8 cellular contexts compared by ENCODE assay signal in the genomic region with DNA sequence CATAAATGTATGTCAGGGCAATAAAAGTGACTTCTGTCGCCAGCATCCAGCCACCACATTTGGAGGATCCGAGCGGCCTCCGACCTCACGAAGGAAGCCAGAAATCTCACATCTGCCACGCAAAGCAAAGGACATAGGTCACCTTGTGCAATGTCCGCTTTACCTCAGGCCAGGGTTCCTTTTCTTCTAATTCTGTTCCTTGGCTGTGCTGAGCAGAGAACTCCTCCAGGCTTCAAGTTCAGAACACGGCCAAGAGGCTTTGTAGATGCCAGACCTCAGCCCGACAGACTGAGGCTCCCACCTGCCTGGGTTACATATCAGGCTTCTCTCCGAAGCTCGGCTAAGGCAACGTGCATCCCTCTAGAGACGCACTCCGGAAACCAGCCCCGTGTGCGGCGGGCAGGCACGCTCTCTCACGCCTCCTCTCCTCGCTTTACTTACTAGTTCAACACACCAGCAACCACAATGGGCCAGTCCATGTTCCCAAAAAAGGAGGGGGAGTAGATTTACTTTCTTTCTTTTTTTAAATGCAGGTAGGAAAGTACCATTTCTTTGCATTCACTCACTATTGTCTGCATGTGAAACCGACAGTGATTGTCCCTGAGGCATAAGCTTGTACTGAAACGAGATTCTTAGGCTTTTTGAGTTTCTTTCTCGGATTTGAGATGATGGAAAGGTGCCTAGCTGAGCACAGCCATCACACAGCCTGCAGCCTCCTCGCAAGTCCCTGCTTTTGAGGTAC.
DNase-seq lines count a peak whose midpoint lies in the region; ATAC-seq and TF ChIP-seq lines count a peak whose summit lies in the region.

No MANE protein-coding gene starts in this region.

- no peaks in the 10 kb centered on the region for H3K9me3 Mint-ChIP-seq in activated T-helper 1 cell treated with anti-CD3 and anti-CD28 coated beads, Interleukin-12 subunit alpha, Interleukin-12 subunit beta, Interleukin-2, Interleukin-4 antibody, amounts not matched to agents 30 ng/mL and 10 ng/mL and 1 ng/mL, durations not matched to agents 14 hours and 24 hours and 36 hours
- no peaks in the 10 kb centered on the region for H3K9me3 Mint-ChIP-seq in neural progenitor cell

- peak overlapping the region; percentile 65 for H3K27ac ChIP-seq in OCI-LY3 (ENCODE audit: low read length)
- peak overlapping the region; percentile 30 for H3K27ac ChIP-seq in neural progenitor cell
- peak overlapping the region; percentile 38 for H3K27ac ChIP-seq in stomach smooth muscle (ENCODE audit: low read length)

- peak; percentile 94 for ATAC-seq in GM19468 (IDR thresholded peaks at IDR 0.05; ENCODE audit: extremely low read depth, unreplicated experiment)

- H3K4me1 Mint-ChIP-seq in activated T-helper 1 cell treated with anti-CD3 and anti-CD28 coated beads, Interleukin-12 subunit alpha, Interleukin-12 subunit beta, Interleukin-2, Interleukin-4 antibody, amounts not matched to agents 30 ng/mL and 10 ng/mL and 1 ng/mL, durations not matched to agents 14 hours and 24 hours and 36 hours (ENCODE audit: low read depth): peaks cover 58% of the 10 kb centered on the region
- H3K4me1 Mint-ChIP-seq in neural progenitor cell: peaks cover 43% of the 10 kb centered on the region

- H3K9ac ChIP-seq in OCI-LY3 (ENCODE audit: low read length) (peak overlapping the region; percentile 72), neural progenitor cell (no peak overlapping the region), stomach smooth muscle (ENCODE audit: low read length in 2 of 2) (peak overlapping the region; percentile 53 to 75)

- peak overlapping the region; percentile 88 for H2AFZ ChIP-seq in OCI-LY3 (ENCODE audit: low read depth, low read length)
- peak overlapping the region; percentile 96 for H2AFZ ChIP-seq in neural progenitor cell (replicated peaks)

- H3K27me3 Mint-ChIP-seq in activated T-helper 1 cell treated with anti-CD3 and anti-CD28 coated beads, Interleukin-12 subunit alpha, Interleukin-12 subunit beta, Interleukin-2, Interleukin-4 antibody, amounts not matched to agents 30 ng/mL and 10 ng/mL and 1 ng/mL, durations not matched to agents 14 hours and 24 hours and 36 hours (ENCODE audit: insufficient read depth): peaks cover 2% of the 10 kb centered on the region
- peaks cover 2% of the 10 kb centered on the region for H3K27me3 Mint-ChIP-seq in neural progenitor cell (ENCODE audit: insufficient read depth, low read depth)

- peaks cover 19% of the 10 kb centered on the region for H3F3A ChIP-seq in neural progenitor cell (ENCODE audit: low read depth)

- peaks cover 7% of the 10 kb centered on the region for H3K36me3 Mint-ChIP-seq in activated T-helper 1 cell treated with anti-CD3 and anti-CD28 coated beads, Interleukin-12 subunit alpha, Interleukin-12 subunit beta, Interleukin-2, Interleukin-4 antibody, amounts not matched to agents 30 ng/mL and 10 ng/mL and 1 ng/mL, durations not matched to agents 14 hours and 24 hours and 36 hours (ENCODE audit: low read depth)
- peaks cover 2% of the 10 kb centered on the region for H3K36me3 Mint-ChIP-seq in neural progenitor cell

- TF ChIP-seq CTCF in OCI-LY3 (IDR thresholded peaks at IDR 0.05; ENCODE audit: low read depth, low read length): no peak
- no peak for TF ChIP-seq CTCF in fibroblast of the aortic adventitia (IDR thresholded peaks at IDR 0.05; ENCODE audit: insufficient read depth, low read length)
- no peak for TF ChIP-seq CTCF in neural progenitor cell (IDR thresholded peaks at IDR 0.05)

- H3K36me3 ChIP-seq in OCI-LY3 (replicated peaks; ENCODE audit: low read depth, low read length): no peaks in the 10 kb centered on the region
- no peaks in the 10 kb centered on the region for H3K36me3 ChIP-seq in neural progenitor cell
- no peaks in the 10 kb centered on the region for H3K36me3 ChIP-seq in stomach smooth muscle (ENCODE audit: control insufficient read depth in 2 of 2, insufficient read depth in 2 of 2, low read length in 2 of 2)

- peak overlapping the region; percentile 92 for H3K27ac Mint-ChIP-seq in activated T-helper 1 cell treated with anti-CD3 and anti-CD28 coated beads, Interleukin-12 subunit alpha, Interleukin-12 subunit beta, Interleukin-2, Interleukin-4 antibody, amounts not matched to agents 30 ng/mL and 10 ng/mL and 1 ng/mL, durations not matched to agents 14 hours and 24 hours and 36 hours
- peak overlapping the region; percentile 98 for H3K27ac Mint-ChIP-seq in neural progenitor cell

- H3K4me3 ChIP-seq in OCI-LY3 (ENCODE audit: low read length) (peak overlapping the region; percentile 90), fibroblast of the aortic adventitia (ENCODE audit: low read depth, low read length) (peak overlapping the region; percentile 56), neural progenitor cell (peak overlapping the region; percentile 54), stomach smooth muscle (ENCODE audit: low read length in 2 of 2) (peak overlapping the region; percentile 15 to 76)

- H3K9me3 ChIP-seq in OCI-LY3 (ENCODE audit: insufficient read depth, low read length) (no peaks in the 10 kb centered on the region), neural progenitor cell (ENCODE audit: low read depth) (no peaks in the 10 kb centered on the region), stomach smooth muscle (ENCODE audit: control insufficient read depth in 2 of 2, low read length in 2 of 2) (no peaks in the 10 kb centered on the region)

- H3K27me3 ChIP-seq in OCI-LY3 (ENCODE audit: low read depth, low read length) (no peaks in the 10 kb centered on the region), neural progenitor cell (no peaks in the 10 kb centered on the region), stomach smooth muscle (ENCODE audit: control insufficient read depth in 1 of 2, insufficient read depth in 2 of 2, low read length in 2 of 2) (no peaks in the 10 kb centered on the region)

- H3K4me2 ChIP-seq in OCI-LY3 (ENCODE audit: low read length) (peak overlapping the region; percentile 87), neural progenitor cell (peak overlapping the region; percentile 74)

- DNase-seq in COLO668 (lab: John Stamatoyannopoulos, UW; ENCODE audit: unreplicated experiment) (peak; percentile 85), HPDE6-E6E7 (ENCODE audit: extremely low spot score) (peak; percentile 85), fibroblast of the aortic adventitia (ENCODE audit: low read depth) (peak; percentile 75), neural progenitor cell (ENCODE audit: low spot score) (peak; percentile 92)
- peak; percentile 82 for DNase-seq in activated T-helper 1 cell treated with anti-CD3 and anti-CD28 coated beads, Interleukin-12 subunit alpha, Interleukin-12 subunit beta, Interleukin-2, Interleukin-4 antibody, amounts not matched to agents 30 ng/mL and 10 ng/mL and 1 ng/mL, durations not matched to agents 14 hours and 24 hours and 36 hours (ENCODE audit: low spot score)

- peaks cover 10% of the 10 kb centered on the region for H4K20me1 ChIP-seq in OCI-LY3 (ENCODE audit: insufficient read depth, low read length)
- peaks cover 7% of the 10 kb centered on the region for H4K20me1 ChIP-seq in neural progenitor cell (ENCODE audit: low read depth)

- intact Hi-C loops in activated T-helper 1 cell treated with anti-CD3 and anti-CD28 coated beads, Interleukin-12 subunit alpha, Interleukin-12 subunit beta, Interleukin-2, Interleukin-4 antibody, amounts not matched to agents 30 ng/mL and 10 ng/mL and 1 ng/mL, durations not matched to agents 14 hours and 24 hours and 36 hours (cut with micrococcal nuclease): loop anchor here (1.0 to 5.0 kb wide), 10 partner anchors 15 to 846 kb away; partner anchors contain the start of genes CCDC186 and TRUB1

- H3K4me3 Mint-ChIP-seq in activated T-helper 1 cell treated with anti-CD3 and anti-CD28 coated beads, Interleukin-12 subunit alpha, Interleukin-12 subunit beta, Interleukin-2, Interleukin-4 antibody, amounts not matched to agents 30 ng/mL and 10 ng/mL and 1 ng/mL, durations not matched to agents 14 hours and 24 hours and 36 hours: peak overlapping the region; percentile 87
- H3K4me3 Mint-ChIP-seq in neural progenitor cell: peak overlapping the region; percentile 93

- H3K79me2 ChIP-seq in OCI-LY3 (ENCODE audit: low read length) (peaks cover 45% of the 10 kb centered on the region), neural progenitor cell (ENCODE audit: low read depth) (peaks cover 47% of the 10 kb centered on the region)

- H3K4me1 ChIP-seq in OCI-LY3 (ENCODE audit: low read length) (peaks cover 15% of the 10 kb centered on the region), neural progenitor cell (peaks cover 46% of the 10 kb centered on the region), stomach smooth muscle (ENCODE audit: control insufficient read depth, insufficient read depth, low read length) (peaks cover 13% of the 10 kb centered on the region)

Comparison
In these comparisons a context has a peak if more than half of its experiments do, and no peak if none do; other contexts are left out.
1. Peak in every context shown above with its lines: DNase-seq, ATAC-seq, H3K4me3 ChIP-seq and H3K27ac ChIP-seq.